10 cellular contexts compared by ENCODE assay signal in the genomic region with DNA sequence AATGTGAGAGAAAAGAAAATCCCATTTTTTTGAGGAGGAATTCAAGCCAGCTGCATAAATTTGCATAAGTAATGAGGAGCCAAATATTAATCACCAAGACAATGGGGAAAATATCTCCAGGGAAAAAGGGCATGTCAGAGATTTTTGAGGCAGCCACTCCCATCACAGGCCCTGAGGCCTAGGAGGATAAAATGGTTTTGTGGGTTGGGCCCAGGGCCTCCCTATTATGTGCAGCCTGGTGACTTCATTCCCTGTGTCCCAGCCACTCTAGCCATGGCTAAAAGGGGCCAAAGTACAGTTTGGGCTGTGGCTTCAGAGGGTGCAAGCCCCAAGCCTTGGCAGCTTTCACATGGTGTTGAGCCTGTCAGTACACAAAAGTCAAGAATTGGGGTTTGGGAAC.
"Had no signal": no experiment of that assay in that cellular context is flagged by ENCODE, and none has a peak within 500 bp of the region (broad histone marks: within the 10 kb centered on the region; RNA-seq: fewer than 3 reads in every experiment).

No MANE protein-coding gene starts in this region.

- FAIRE-seq: H1, H54 had no signal

- H3K4me1 Mint-ChIP-seq: GM23338, H9 had no signal

- H3K4me2 ChIP-seq: GM23338, KMS-11 had no signal

- H3K27ac Mint-ChIP-seq: GM23338, H9, HFFc6 had no signal

- ATAC-seq: GM23338 had no signal

- DNase-seq: H9, HCEC 1CT, HFFc6, IMR-90, KBM-7 had no signal

- H3K9ac ChIP-seq: KMS-11 had no signal

- H3K27ac ChIP-seq: HL-60, KMS-11 had no signal

- H2AFZ ChIP-seq: GM23338 had no signal

- H3K4me3 Mint-ChIP-seq: GM23338, H9, HFFc6 had no signal

- H3K4me3 ChIP-seq: GM23338 had no signal
